In the genomic region with DNA sequence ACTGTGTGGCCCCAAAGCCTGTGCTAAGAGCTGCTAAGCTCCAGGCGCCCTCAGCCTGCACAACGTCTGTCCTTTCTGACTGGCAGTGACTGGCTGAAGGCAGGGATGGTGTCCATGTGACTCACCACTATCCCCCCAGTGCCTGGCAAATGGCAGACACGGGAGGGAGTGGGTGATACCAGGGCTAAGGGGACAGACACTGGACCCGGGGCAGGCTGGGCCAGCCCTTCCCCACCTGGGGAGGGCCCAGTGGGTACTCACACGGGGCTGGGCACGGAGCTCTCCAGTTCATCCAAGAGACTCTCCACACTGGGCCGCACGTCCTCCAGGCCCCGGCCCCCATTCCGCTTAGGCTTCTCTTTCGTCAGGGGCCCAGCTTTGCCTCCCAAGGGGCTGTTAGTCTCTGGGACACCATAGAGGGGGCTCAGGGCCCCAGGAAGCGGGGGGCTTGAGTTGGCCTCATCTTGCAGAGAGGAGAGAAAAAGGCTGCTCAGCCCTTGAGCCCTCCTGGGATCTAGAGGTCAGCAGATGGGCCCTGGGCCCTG, we compare ENCODE assay signal across 1 cellular context.
TF ChIP-seq lines count a peak whose summit lies in the region.

No MANE protein-coding gene starts in this region.

TF ChIP-seq in A549, 52 proteins besides CTCF, POLR2A, EP300 and RAD21:
- TF ChIP-seq, protein P1, sequence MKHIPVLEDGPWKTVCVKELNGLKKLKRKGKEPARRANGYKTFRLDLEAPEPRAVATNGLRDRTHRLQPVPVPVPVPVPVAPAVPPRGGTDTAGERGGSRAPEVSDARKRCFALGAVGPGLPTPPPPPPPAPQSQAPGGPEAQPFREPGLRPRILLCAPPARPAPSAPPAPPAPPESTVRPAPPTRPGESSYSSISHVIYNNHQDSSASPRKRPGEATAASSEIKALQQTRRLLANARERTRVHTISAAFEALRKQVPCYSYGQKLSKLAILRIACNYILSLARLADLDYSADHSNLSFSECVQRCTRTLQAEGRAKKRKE (CRISPR knock-in tag; IDR thresholded peaks at IDR 0.05; ENCODE audit: low read depth) = no peak
- no peak for TF ChIP-seq HDAC2 (IDR thresholded peaks at IDR 0.05)
- TF ChIP-seq FOSL2 (IDR thresholded peaks at IDR 0.05) = no peak
- 0 out of 2 replicates have a peak, but pooled peaks have one; percentile 3 for TF ChIP-seq FOSL2 (CRISPR knock-in tag; IDR thresholded peaks at IDR 0.05)
